1 cellular context compared by ENCODE assay signal in the genomic region with DNA sequence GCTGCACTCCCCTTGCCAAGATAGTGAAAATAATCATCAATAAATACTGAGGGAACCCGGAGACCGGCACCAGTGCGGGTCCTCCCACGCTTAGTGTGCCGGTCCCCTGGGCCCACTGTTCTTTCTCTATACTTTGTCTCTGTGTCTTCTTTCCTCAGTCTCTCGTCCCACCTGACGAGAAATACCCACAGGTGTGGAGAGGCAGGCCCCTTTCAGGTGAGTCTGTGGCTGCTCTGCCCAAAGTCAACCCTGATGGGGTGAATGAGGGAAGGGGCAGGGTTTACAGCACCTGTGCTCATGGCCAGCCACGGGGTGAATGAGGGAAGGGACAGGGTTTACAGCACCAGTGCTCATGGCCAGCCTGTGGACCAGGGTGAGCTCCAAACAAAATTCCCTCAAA.
TF ChIP-seq lines count a peak whose summit lies in the region.

No MANE protein-coding gene starts in this region.

TF ChIP-seq in GM12891, 5 proteins besides CTCF, POLR2A, EP300 and RAD21:
- TF ChIP-seq SPI1 (IDR thresholded peaks at IDR 0.05; ENCODE audit: low read depth, low read length): no peak
- no peak; the same call in 1 of the 2 replicates for TF ChIP-seq POLR2AphosphoS5 (IDR thresholded peaks at IDR 0.05; ENCODE audit: low read depth, low read length)
- TF ChIP-seq POU2F2 (IDR thresholded peaks at IDR 0.05; ENCODE audit: low read depth, low read length): no peak
- TF ChIP-seq TAF1 (IDR thresholded peaks at IDR 0.05; ENCODE audit: low read depth, low read length): no peak
- no peak for TF ChIP-seq PAX5 (IDR thresholded peaks at IDR 0.05; ENCODE audit: insufficient read depth, low read length, severe bottlenecking)
TF ChIP-seq in GM12891: peak in this region for 0.
